Comparison of ENCODE assay signal across 20 cellular contexts in genomic region chr22:26501996-26502395, GRCh38. TPM values are rescaled to one million over a fixed set of nuclear protein-coding genes. Genes with fewer than 3 reads are reported as not detected.
DNase-seq lines count a peak whose midpoint lies in the region; ATAC-seq, FAIRE-seq and TF ChIP-seq lines count a peak whose summit lies in the region.
"Had no signal": no experiment of that assay in that cellular context is flagged by ENCODE, and none has a peak within 500 bp of the region (broad histone marks: within the 10 kb centered on the region; RNA-seq: fewer than 3 reads in every experiment).

No MANE protein-coding gene starts in this region.

- H3K9me3 ChIP-seq in endothelial cell of umbilical vein (replicated peaks; ENCODE audit: control insufficient read depth, insufficient read depth, low read length) (no peaks in the 10 kb centered on the region), stomach (no peaks in the 10 kb centered on the region)
- H3K9me3 ChIP-seq: SJCRH30 had no signal

- intact Hi-C loops in endothelial cell of umbilical vein (cut with micrococcal nuclease) (no loop called here), stomach (cut with DNase I; ENCODE audit: low total_unique reads) (no loop called here)

- H3K9me3 Mint-ChIP-seq in activated naive CD4-positive, alpha-beta T cell treated with anti-CD3 and anti-CD28 coated beads, Interleukin-2, amount 50 U/mL, for 72 hours = no peaks in the 10 kb centered on the region
- H3K9me3 Mint-ChIP-seq in stimulated activated effector memory CD8-positive, alpha-beta T cell treated with anti-CD3 and anti-CD28 coated beads, Interleukin-12 subunit alpha, Interleukin-12 subunit beta, amount 100 ng/mL, for 72 hours = no peaks in the 10 kb centered on the region
- H3K9me3 Mint-ChIP-seq: CD8-positive, alpha-beta memory T cell had no signal

- TF ChIP-seq EP300 in stomach (IDR thresholded peaks at IDR 0.05) = no peak

- no peak for FAIRE-seq in endothelial cell of umbilical vein (lab: Jason Lieb, UNC)
- FAIRE-seq: G401.6 had no signal

- H3K9ac ChIP-seq in endothelial cell of umbilical vein (replicated peaks; ENCODE audit: extremely low read depth, insufficient read depth, low read length) = no peak overlapping the region

- H2AFZ ChIP-seq in endothelial cell of umbilical vein (ENCODE audit: low read depth, low read length) = no peak overlapping the region

- H3K36me3 ChIP-seq in endothelial cell of umbilical vein (ENCODE audit: control insufficient read depth in 2 of 2, extremely low read depth in 1 of 2, insufficient read depth in 2 of 2, low read length in 2 of 2) = peaks cover 30 to 31% of the 10 kb centered on the region in 2 experiments
- H3K36me3 ChIP-seq in stomach = peaks cover 84 to 100% (median 100%) of the 10 kb centered on the region in 4 donors

- no peak for TF ChIP-seq POLR2A in endothelial cell of umbilical vein (IDR thresholded peaks at IDR 0.05; ENCODE audit: low read depth, low read length)
- no peak for TF ChIP-seq POLR2A in stomach (IDR thresholded peaks at IDR 0.05)

- dilution Hi-C loops in endothelial cell of umbilical vein (cut with MboI; ENCODE audit: extremely low pct_ligation_motif_present, low sequenced_read_pairs) = no loop called here

- CTCF ChIA-PET in endothelial cell of umbilical vein (lab: Charles Lee) = interaction anchor here (0.7 to 1.6 kb wide), 6 partner anchors 14 to 138 kb away, joined by 3 to 6 read pairs (median 3); partner anchors contain the start of genes HPS4 and SRRD

- no TSS peak for BruUV-seq in endothelial cell of umbilical vein (replicated peaks; lab: Mats Ljungman, UMichigan)

- H3K4me1 ChIP-seq in endothelial cell of umbilical vein (ENCODE audit: control insufficient read depth, extremely low read depth, insufficient read depth, low read length) = peaks cover 27% of the 10 kb centered on the region
- H3K4me1 ChIP-seq in stomach = peaks cover 0 to 12% (median 2%) of the 10 kb centered on the region in 4 donors

- no peak for DNase-seq in activated naive CD4-positive, alpha-beta T cell treated with anti-CD3 and anti-CD28 coated beads, Interleukin-2, amount 50 U/mL, for 72 hours (ENCODE audit: low spot score in 2 of 2)
- no peak for DNase-seq in activated naive CD4-positive, alpha-beta T cell treated with Interleukin-2 at 50 U/mL for 16 hours
- DNase-seq in NAMALWA (ENCODE audit: low spot score) = peak; percentile 62
- no peak for DNase-seq in endothelial cell of umbilical vein (ENCODE audit: low read depth, low spot score)
- DNase-seq in stimulated activated effector memory CD8-positive, alpha-beta T cell treated with anti-CD3 and anti-CD28 coated beads, Interleukin-12 subunit alpha, Interleukin-12 subunit beta, amount 100 ng/mL, for 72 hours (ENCODE audit: low spot score in 2 of 2) = no peak
- DNase-seq in stomach = no peak
- no peak for DNase-seq in KG1 (lab: John Stamatoyannopoulos, UW)
- DNase-seq: CD8-positive, alpha-beta memory T cell; DMS79 treated with DMSO at 0.1 percent for 48 hours; H7; IMR-90; MV-4-11; NCI-H1436; NCI-H2081; NCI-H748 treated with DMSO at 0.1 percent for 48 hours; PC-3; SJCRH30 had no signal

- no peak overlapping the region for H3K4me3 Mint-ChIP-seq in stimulated activated effector memory CD8-positive, alpha-beta T cell treated with anti-CD3 and anti-CD28 coated beads, Interleukin-12 subunit alpha, Interleukin-12 subunit beta, amount 100 ng/mL, for 72 hours

- POLR2A ChIA-PET in endothelial cell of umbilical vein (lab: Charles Lee) = no interaction called here

- H4K20me1 ChIP-seq in endothelial cell of umbilical vein (replicated peaks; ENCODE audit: control insufficient read depth, extremely low read depth, insufficient read depth, low read length) = no peaks in the 10 kb centered on the region

- peaks cover 25 to 33% of the 10 kb centered on the region in 2 donors for H3K36me3 Mint-ChIP-seq in activated naive CD4-positive, alpha-beta T cell treated with anti-CD3 and anti-CD28 coated beads, Interleukin-2, amount 50 U/mL, for 72 hours
- peaks cover 100% of the 10 kb centered on the region for H3K36me3 Mint-ChIP-seq in stimulated activated effector memory CD8-positive, alpha-beta T cell treated with anti-CD3 and anti-CD28 coated beads, Interleukin-12 subunit alpha, Interleukin-12 subunit beta, amount 100 ng/mL, for 72 hours

- H3K27me3 ChIP-seq in endothelial cell of umbilical vein (ENCODE audit: control insufficient read depth in 2 of 2, insufficient read depth in 2 of 2, low read length in 2 of 2) (no peaks in the 10 kb centered on the region), stomach (no peaks in the 10 kb centered on the region)
- H3K27me3 ChIP-seq: SJCRH30 had no signal

- TF ChIP-seq CTCF in endothelial cell of umbilical vein (IDR thresholded peaks at IDR 0.05; ENCODE audit: extremely low read depth in 1 of 2, insufficient read depth in 1 of 2, low read depth in 1 of 2, low read length in 2 of 2) = no peak
- no peak for TF ChIP-seq CTCF in stomach (IDR thresholded peaks at IDR 0.05)

- 89 to 96% (median 92%) methylated on average over 2 of the region's 2 CpGs for WGBS in stomach, 5 donors

- peaks cover 6% of the 10 kb centered on the region for H3K79me2 ChIP-seq in endothelial cell of umbilical vein (ENCODE audit: control insufficient read depth, insufficient read depth, low read length)

- H3K4me3 ChIP-seq in endothelial cell of umbilical vein (replicated peaks in 1 of 3; ENCODE audit: insufficient read depth in 1 of 3, low read depth in 1 of 3, low read length in 3 of 3) = no peak overlapping the region
- H3K4me3 ChIP-seq in stomach = no peak overlapping the region
- H3K4me3 ChIP-seq: SJCRH30 had no signal

- peak overlapping the region; percentile 53 to 85 for H3K27ac Mint-ChIP-seq in activated naive CD4-positive, alpha-beta T cell treated with anti-CD3 and anti-CD28 coated beads, Interleukin-2, amount 50 U/mL, for 72 hours
- peak overlapping the region; percentile 95 for H3K27ac Mint-ChIP-seq in stimulated activated effector memory CD8-positive, alpha-beta T cell treated with anti-CD3 and anti-CD28 coated beads, Interleukin-12 subunit alpha, Interleukin-12 subunit beta, amount 100 ng/mL, for 72 hours

- H3K4me2 ChIP-seq in endothelial cell of umbilical vein (ENCODE audit: insufficient read depth, low read length) = no peak overlapping the region

- H3K4me1 Mint-ChIP-seq in stimulated activated effector memory CD8-positive, alpha-beta T cell treated with anti-CD3 and anti-CD28 coated beads, Interleukin-12 subunit alpha, Interleukin-12 subunit beta, amount 100 ng/mL, for 72 hours = peaks cover 28% of the 10 kb centered on the region

- H3K9me1 ChIP-seq in endothelial cell of umbilical vein (replicated peaks; ENCODE audit: control insufficient read depth, extremely low read depth, insufficient read depth, low read length) = no peaks in the 10 kb centered on the region

- ATAC-seq in activated naive CD4-positive, alpha-beta T cell treated with anti-CD3 and anti-CD28 coated beads, Interleukin-2, amount 50 U/mL, for 72 hours = no peak
- no peak for ATAC-seq in stimulated activated effector memory CD8-positive, alpha-beta T cell treated with anti-CD3 and anti-CD28 coated beads, Interleukin-12 subunit alpha, Interleukin-12 subunit beta, amount 100 ng/mL, for 72 hours
- no peak for ATAC-seq in HG03175 (IDR thresholded peaks at IDR 0.05; ENCODE audit: unreplicated experiment)
- ATAC-seq: PC-3 had no signal

- H3K27ac ChIP-seq in endothelial cell of umbilical vein (ENCODE audit: insufficient read depth, low read depth, low read length) = peak overlapping the region; percentile 40
- no peak overlapping the region for H3K27ac ChIP-seq in stomach
- H3K27ac ChIP-seq: RWPE1, SJCRH30 had no signal

RNA-seq across cellular contexts. Expression of gene TFIP11, which starts 10.3 kb away (rescaled TPM):
- 10 to 100 TPM; 45.5 to 49.3 TPM for total RNA-seq in activated naive CD4-positive, alpha-beta T cell treated with anti-CD3 and anti-CD28 coated beads, Interleukin-2, amount 50 U/mL, for 72 hours
- total RNA-seq in endothelial cell of umbilical vein (49.8 and 54.9 TPM in 2 replicates), stomach (10 to 100 TPM; 11.6 to 48.7 (median 22.8) TPM)
- polyA plus RNA-seq in endothelial cell of umbilical vein (33.5 and 35.7 TPM in 2 replicates), stomach (10 to 100 TPM; 11.6 to 24.7 (median 15.1) TPM)
- 32.5 and 33.3 TPM in 2 replicates for polyA plus RNA-seq in endothelial cell of umbilical vein (2011; cell fraction: cytosol; rRNA removed)
- polyA plus RNA-seq in endothelial cell of umbilical vein (2011; cell fraction: nucleus; rRNA removed) = 68.4 and 94.4 TPM in 2 replicates
- 25.4 and 28.8 TPM in 2 replicates for polyA plus RNA-seq in endothelial cell of umbilical vein (2012)
- polyA minus RNA-seq in endothelial cell of umbilical vein = 48.9 and 65.7 TPM in 2 replicates
- polyA minus RNA-seq in endothelial cell of umbilical vein (2011; cell fraction: cytosol; rRNA and poly(A)+ RNA removed) = 20.1 TPM
- 53.7 and 54.0 TPM in 2 replicates for polyA minus RNA-seq in endothelial cell of umbilical vein (2011; cell fraction: nucleus; rRNA and poly(A)+ RNA removed)

RNA-seq across cellular contexts. Expression of gene SRRD, which starts 18.3 kb away (rescaled TPM):
- 10 to 100 TPM; 18.6 to 27.4 TPM for total RNA-seq in activated naive CD4-positive, alpha-beta T cell treated with anti-CD3 and anti-CD28 coated beads, Interleukin-2, amount 50 U/mL, for 72 hours
- total RNA-seq in endothelial cell of umbilical vein (24.2 and 28.5 TPM in 2 replicates), stomach (10 to 100 TPM in 3 of 5 donors, 1 to 10 TPM in 2; 4.0 to 64.2 (median 10.8) TPM)
- polyA plus RNA-seq in endothelial cell of umbilical vein (21.4 and 23.4 TPM in 2 replicates), stomach (10 to 100 TPM in 1 of 3 donors, 1 to 10 TPM in 2; 6.8 to 16.2 (median 9.2) TPM)
- polyA plus RNA-seq in endothelial cell of umbilical vein (2011; cell fraction: cytosol; rRNA removed) = 27.3 and 34.9 TPM in 2 replicates
- 20.3 and 27.4 TPM in 2 replicates for polyA plus RNA-seq in endothelial cell of umbilical vein (2011; cell fraction: nucleus; rRNA removed)
- 25.5 and 32.5 TPM in 2 replicates for polyA plus RNA-seq in endothelial cell of umbilical vein (2012)
- polyA minus RNA-seq in endothelial cell of umbilical vein = 23.4 and 38.2 TPM in 2 replicates
- polyA minus RNA-seq in endothelial cell of umbilical vein (2011; cell fraction: cytosol; rRNA and poly(A)+ RNA removed) = 4.9 TPM
- 9.4 and 9.9 TPM in 2 replicates for polyA minus RNA-seq in endothelial cell of umbilical vein (2011; cell fraction: nucleus; rRNA and poly(A)+ RNA removed)

RNA-seq across cellular contexts. Expression of gene HPS4, which starts 18.4 kb away (rescaled TPM):
- total RNA-seq in activated naive CD4-positive, alpha-beta T cell treated with anti-CD3 and anti-CD28 coated beads, Interleukin-2, amount 50 U/mL, for 72 hours = 10 to 100 TPM; 51.3 to 62.6 TPM
- total RNA-seq in endothelial cell of umbilical vein = 29.7 and 34.9 TPM in 2 replicates
- 25.8 and 28.4 TPM in 2 replicates for polyA plus RNA-seq in endothelial cell of umbilical vein
- polyA plus RNA-seq in endothelial cell of umbilical vein (2011; cell fraction: cytosol; rRNA removed) = 22.0 and 26.5 TPM in 2 replicates
- polyA plus RNA-seq in endothelial cell of umbilical vein (2011; cell fraction: nucleus; rRNA removed) = 122 and 129 TPM in 2 replicates
- polyA plus RNA-seq in endothelial cell of umbilical vein (2012) = 15.7 and 18.9 TPM in 2 replicates
- polyA minus RNA-seq in endothelial cell of umbilical vein = 34.4 and 39.2 TPM in 2 replicates
- 9.0 TPM for polyA minus RNA-seq in endothelial cell of umbilical vein (2011; cell fraction: cytosol; rRNA and poly(A)+ RNA removed)
- polyA minus RNA-seq in endothelial cell of umbilical vein (2011; cell fraction: nucleus; rRNA and poly(A)+ RNA removed) = 42.7 and 59.2 TPM in 2 replicates
- 10 to 100 TPM; 12.3 to 46.1 (median 42.7) TPM for total RNA-seq in stomach
- polyA plus RNA-seq in stomach = 10 to 100 TPM; 10.3 to 15.1 (median 13.4) TPM
